In the genomic region with DNA sequence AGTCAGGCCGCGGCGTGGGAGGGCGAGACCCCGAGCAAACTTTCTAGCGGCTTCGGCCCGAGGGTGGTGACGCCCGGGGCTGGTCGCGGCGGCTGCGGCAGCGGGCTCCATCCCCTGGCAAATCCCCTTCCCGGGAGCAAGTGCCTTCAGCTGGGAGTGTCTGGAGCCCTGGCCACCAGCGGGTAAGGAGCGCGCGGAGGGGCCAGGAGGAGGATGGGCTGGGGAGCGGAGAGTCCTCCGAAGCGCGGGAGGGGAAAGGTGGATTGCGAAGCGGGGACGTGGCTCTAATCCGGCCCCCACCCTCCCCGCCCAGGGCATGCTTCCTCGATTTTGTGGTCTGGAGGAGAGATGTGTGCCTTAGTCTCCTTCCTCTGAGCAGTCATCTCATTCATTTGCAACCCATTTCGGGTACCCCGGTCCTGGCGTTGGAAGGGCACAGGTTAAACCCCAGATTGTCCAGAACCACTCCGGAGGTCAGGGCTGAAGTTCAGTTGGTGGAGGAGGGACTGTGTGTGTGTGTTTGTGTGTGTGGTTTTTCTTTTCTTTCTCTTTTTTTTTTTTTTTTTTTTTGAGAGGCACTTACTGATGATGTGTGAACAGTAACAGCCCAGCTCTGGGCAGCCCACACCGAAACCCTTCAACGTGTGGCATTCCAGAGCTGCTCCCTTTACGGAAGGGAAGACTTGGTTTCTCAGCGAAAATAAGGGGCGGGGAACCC, we compare ENCODE assay signal across 8 cellular contexts. TPM values are rescaled to one million over a fixed set of nuclear protein-coding genes. Genes with fewer than 3 reads are reported as not detected.
A peak's percentile ranks its signal among the peaks of the same experiment; 100 is the strongest.
DNase-seq lines count a peak whose midpoint lies in the region; ATAC-seq and TF ChIP-seq lines count a peak whose summit lies in the region.

No MANE protein-coding gene starts in this region.

- H3K9me3 Mint-ChIP-seq in chondrocyte (ENCODE audit: low read depth) = no peaks in the 10 kb centered on the region
- no peaks in the 10 kb centered on the region for H3K9me3 Mint-ChIP-seq in stimulated activated effector memory CD8-positive, alpha-beta T cell treated with anti-CD3 and anti-CD28 coated beads, Interleukin-12 subunit alpha, Interleukin-12 subunit beta, amount 100 ng/mL, for 72 hours

- peaks cover 35% of the 10 kb centered on the region for H3K4me1 Mint-ChIP-seq in chondrocyte (ENCODE audit: low read depth)
- peaks cover 13% of the 10 kb centered on the region for H3K4me1 Mint-ChIP-seq in stimulated activated effector memory CD8-positive, alpha-beta T cell treated with anti-CD3 and anti-CD28 coated beads, Interleukin-12 subunit alpha, Interleukin-12 subunit beta, amount 100 ng/mL, for 72 hours

- H3K9me3 ChIP-seq in AG04450 (ENCODE audit: control insufficient read depth, insufficient read depth, low read length) (no peaks in the 10 kb centered on the region), Peyer's patch (no peaks in the 10 kb centered on the region)

- POLR2A ChIA-PET in AG04450 (lab: Yijun Ruan, JAX) = interaction anchor here (0.6 to 0.7 kb wide), 2 partner anchors 46 to 541 kb away, joined by 3 to 4 read pairs; no protein-coding TSS in a partner anchor

- H3K4me3 ChIP-seq in AG04450 (ENCODE audit: low read depth, low read length) (peak overlapping the region; percentile 67), Peyer's patch (peak overlapping the region; percentile 41 to 92 (median 70))

- ATAC-seq in GM18861 (IDR thresholded peaks at IDR 0.05; ENCODE audit: unreplicated experiment) (peak; percentile 21), HG03095 (IDR thresholded peaks at IDR 0.05; ENCODE audit: unreplicated experiment) (peak; percentile 9)
- peak; percentile 29 for ATAC-seq in stimulated activated effector memory CD8-positive, alpha-beta T cell treated with anti-CD3 and anti-CD28 coated beads, Interleukin-12 subunit alpha, Interleukin-12 subunit beta, amount 100 ng/mL, for 72 hours

- peaks cover 4% of the 10 kb centered on the region for H3K27me3 ChIP-seq in AG04450 (ENCODE audit: control insufficient read depth, insufficient read depth, low read length)
- H3K27me3 ChIP-seq in Peyer's patch = no peaks in the 10 kb centered on the region
- H3K27me3 ChIP-seq in layer of hippocampus (ENCODE audit: control insufficient read depth, insufficient read depth, low read length) = no peaks in the 10 kb centered on the region

- H3K4me3 Mint-ChIP-seq in chondrocyte (ENCODE audit: unreplicated experiment) = peak overlapping the region; percentile 99
- H3K4me3 Mint-ChIP-seq in stimulated activated effector memory CD8-positive, alpha-beta T cell treated with anti-CD3 and anti-CD28 coated beads, Interleukin-12 subunit alpha, Interleukin-12 subunit beta, amount 100 ng/mL, for 72 hours = peak overlapping the region; percentile 72

- H3K36me3 Mint-ChIP-seq in chondrocyte (ENCODE audit: low read depth) = no peaks in the 10 kb centered on the region
- no peaks in the 10 kb centered on the region for H3K36me3 Mint-ChIP-seq in stimulated activated effector memory CD8-positive, alpha-beta T cell treated with anti-CD3 and anti-CD28 coated beads, Interleukin-12 subunit alpha, Interleukin-12 subunit beta, amount 100 ng/mL, for 72 hours

- CTCF ChIA-PET in AG04450 (lab: Charles Lee) = interaction anchor here (1.1 to 1.5 kb wide), 3 partner anchors 19 to 88 kb away, joined by 3 to 4 read pairs (median 3); no protein-coding TSS in a partner anchor

- no peaks in the 10 kb centered on the region for H3K27me3 Mint-ChIP-seq in chondrocyte (ENCODE audit: low read depth)

- peak in 1 of 2 donors; percentile 30 for TF ChIP-seq POLR2A in Peyer's patch (IDR thresholded peaks at IDR 0.05)

- H3K27ac ChIP-seq in AG04450 (ENCODE audit: low read depth, low read length) = peak overlapping the region; percentile 50
- H3K27ac ChIP-seq in Peyer's patch = peak overlapping the region; percentile 42 to 99 (median 92)
- H3K27ac ChIP-seq in layer of hippocampus (ENCODE audit: low read depth, low read length) = peak overlapping the region; percentile 76

- H3K4me1 ChIP-seq in Peyer's patch = no peaks in the 10 kb centered on the region

- DNase-seq in AG04450 (ENCODE audit: low read depth, low spot score) = no peak
- peak in 1 of 3 donors; percentile 58 for DNase-seq in Peyer's patch
- peak; percentile 81 for DNase-seq in chondrocyte (ENCODE audit: low spot score)
- DNase-seq in stimulated activated effector memory CD8-positive, alpha-beta T cell treated with anti-CD3 and anti-CD28 coated beads, Interleukin-12 subunit alpha, Interleukin-12 subunit beta, amount 100 ng/mL, for 72 hours (ENCODE audit: low spot score in 2 of 2) = peak; percentile 5 to 50
- DNase-seq in HUDEP-2 (lab: John Stamatoyannopoulos, UW; ENCODE audit: unreplicated experiment in 76 of 76) = no peak

- TF ChIP-seq CTCF in AG04450 (IDR thresholded peaks at IDR 0.05; ENCODE audit: low read depth, low read length) = no peak
- TF ChIP-seq CTCF in Peyer's patch (IDR thresholded peaks at IDR 0.05) = peak in 1 of 6 experiments; percentile 1
- no peak for TF ChIP-seq CTCF in chondrocyte (IDR thresholded peaks at IDR 0.05)

- H3K27ac Mint-ChIP-seq in chondrocyte (ENCODE audit: unreplicated experiment) = peak overlapping the region; percentile 100
- no peak overlapping the region for H3K27ac Mint-ChIP-seq in stimulated activated effector memory CD8-positive, alpha-beta T cell treated with anti-CD3 and anti-CD28 coated beads, Interleukin-12 subunit alpha, Interleukin-12 subunit beta, amount 100 ng/mL, for 72 hours

- no peaks in the 10 kb centered on the region for H3K36me3 ChIP-seq in Peyer's patch

RNA-seq across cellular contexts. Expression of gene SGMS2, which starts 0.5 kb away (rescaled TPM):
- polyA plus RNA-seq in AG04450 (2011; rRNA removed) = 12.5 and 13.3 TPM in 2 replicates
- polyA minus RNA-seq in AG04450 (2011; rRNA and poly(A)+ RNA removed) = 26.6 and 32.4 TPM in 2 replicates
- 100 to 1,000 TPM in 3 of 4 donors, 10 to 100 TPM in 1; 40.4 to 350 (median 254) TPM for total RNA-seq in Peyer's patch
- 49.7 to 71.5 TPM (median 65.5 TPM) in 3 replicates for total RNA-seq in chondrocyte

Comparison
In these comparisons a context has a peak if more than half of its experiments do, and no peak if none do; other contexts are left out.
1. DNase-seq: peak in chondrocyte (single experiment) and stimulated activated effector memory CD8-positive, alpha-beta T cell treated with anti-CD3 and anti-CD28 coated beads, Interleukin-12 subunit alpha, Interleukin-12 subunit beta, amount 100 ng/mL, for 72 hours (2 of 2); none in AG04450 (single experiment) and HUDEP-2 (0 of 76).
2. Peak in every context shown above with its lines, with median percentiles within 50 percentile points of each other: H3K27ac ChIP-seq and ATAC-seq.